ENCODE assay signal across 8 cellular contexts in the genomic region with DNA sequence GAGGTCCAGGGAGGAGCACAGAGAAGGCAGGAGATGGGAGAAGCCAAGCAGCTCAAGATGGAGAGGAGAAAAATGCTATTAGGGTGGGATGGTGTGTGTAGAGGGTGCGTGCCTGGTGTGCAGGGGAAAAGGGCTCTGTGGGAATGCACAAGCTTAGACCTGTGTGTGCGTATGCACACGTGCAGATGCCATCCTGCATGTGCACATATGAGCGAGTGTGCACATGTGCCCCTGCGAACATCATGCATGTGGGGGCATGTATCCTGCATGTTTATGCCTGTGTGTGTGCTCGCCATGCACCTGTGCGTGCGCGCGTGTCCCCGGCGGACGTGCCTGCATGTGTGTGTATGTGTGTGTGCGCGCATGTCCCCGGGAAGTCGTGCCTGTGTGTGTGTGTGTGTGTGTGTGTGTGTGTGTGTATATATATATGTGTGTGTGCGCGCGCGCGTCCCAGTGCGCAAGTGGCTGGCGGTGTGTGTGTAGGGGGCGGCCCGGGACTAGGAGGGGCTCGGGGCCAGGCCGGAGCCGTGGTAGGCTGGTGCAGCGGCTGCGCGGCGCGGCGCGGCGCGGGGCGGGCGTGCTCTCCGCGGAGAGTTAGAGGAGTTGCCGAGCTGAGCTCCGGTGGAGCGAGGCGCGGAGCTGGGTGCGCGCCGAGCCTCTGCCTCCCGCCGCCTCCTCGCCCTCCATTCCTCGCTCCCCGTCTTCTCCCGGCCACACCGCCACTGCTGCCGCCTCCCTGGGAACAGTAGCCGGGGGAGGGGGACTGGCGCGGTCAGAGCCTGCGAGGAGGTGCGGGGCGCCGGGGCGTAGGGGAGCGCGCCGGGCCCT. TPM values are rescaled to one million over a fixed set of nuclear protein-coding genes. Genes with fewer than 3 reads are reported as not detected.
DNase-seq lines count a peak whose midpoint lies in the region; ATAC-seq and TF ChIP-seq lines count a peak whose summit lies in the region.

A gene (plus strand): TSS at position 601 of the 828 bp plus-strand sequence. CDS start 38,986 bp downstream, outside the sequence.

- H3K27ac Mint-ChIP-seq in Calu3 (ENCODE audit: unreplicated experiment): no peak within 1 kb of the TSS
- H3K27ac Mint-ChIP-seq in osteocyte (ENCODE audit: unreplicated experiment): peak within 1 kb of the TSS; percentile 65

- no peak for TF ChIP-seq CTCF in Calu3 (IDR thresholded peaks at IDR 0.05; ENCODE audit: unreplicated experiment)
- no peak for TF ChIP-seq CTCF in osteocyte (IDR thresholded peaks at IDR 0.05)

- H3K36me3 Mint-ChIP-seq in Calu3 (ENCODE audit: insufficient read depth, unreplicated experiment) (no peaks in the 10 kb centered on the region), osteocyte (ENCODE audit: unreplicated experiment) (no peaks in the 10 kb centered on the region)

- DNase-seq in Calu3 (no peak), RPMI8226 (peak; percentile 40), Right ventricle myocardium inferior (ENCODE audit: missing footprints) (peak; percentile 76), osteocyte (ENCODE audit: extremely low spot score, unreplicated experiment) (no peak), NOMO-1 (lab: John Stamatoyannopoulos, UW; ENCODE audit: unreplicated experiment in 2 of 2) (no peak), T-helper 9 cell (no peak)

- CTCF ChIA-PET in Calu3 (lab: Charles Lee): no interaction called here

- no peaks in the 10 kb centered on the region for H3K9me3 Mint-ChIP-seq in Calu3 (ENCODE audit: low read depth, unreplicated experiment)
- no peaks in the 10 kb centered on the region for H3K9me3 Mint-ChIP-seq in osteocyte (ENCODE audit: unreplicated experiment)

- BruUV-seq in Calu3 (replicated peaks; lab: Mats Ljungman, UMichigan): no TSS peak

- intact Hi-C loops in Calu3 (cut with micrococcal nuclease; ENCODE audit: unreplicated experiment): no loop called here
- intact Hi-C loops in Right ventricle myocardium inferior (cut with DNase I): no loop called here

- H3K4me1 Mint-ChIP-seq in Calu3 (ENCODE audit: low read depth, unreplicated experiment): no peaks in the 10 kb centered on the region
- H3K4me1 Mint-ChIP-seq in osteocyte (ENCODE audit: unreplicated experiment): peaks cover 18% of the 10 kb centered on the region

- H3K4me3 Mint-ChIP-seq in Calu3 (ENCODE audit: low read depth, unreplicated experiment) (peak within 1 kb of the TSS; percentile 21), osteocyte (ENCODE audit: unreplicated experiment) (peak within 1 kb of the TSS; percentile 69)

- H3K27me3 Mint-ChIP-seq in Calu3 (ENCODE audit: unreplicated experiment): peaks cover 30% of the 10 kb centered on the region
- no peaks in the 10 kb centered on the region for H3K27me3 Mint-ChIP-seq in osteocyte (ENCODE audit: unreplicated experiment)

- ATAC-seq in Right ventricle myocardium inferior (peak; percentile 70), HG03039 (IDR thresholded peaks at IDR 0.05; ENCODE audit: unreplicated experiment) (no peak), HG03354 (IDR thresholded peaks at IDR 0.05; ENCODE audit: poor library complexity, severe bottlenecking, unreplicated experiment) (no peak)

RNA-seq across cellular contexts. Expression of the gene that starts here (rescaled TPM):
- total RNA-seq in Calu3 (2022) (not detected in 2 replicates), Right ventricle myocardium inferior (12.6 TPM), osteocyte (2.3 and 2.4 TPM in 2 replicates)

Comparison
In these comparisons a context has a peak if more than half of its experiments do, and no peak if none do; other contexts are left out.
1. DNase-seq: peak in RPMI8226 (single experiment) and Right ventricle myocardium inferior (single experiment); none in Calu3 (single experiment), osteocyte (single experiment), NOMO-1 (0 of 2) and T-helper 9 cell (single experiment).